ENCODE assay signal across 1 cellular context in the genomic region with DNA sequence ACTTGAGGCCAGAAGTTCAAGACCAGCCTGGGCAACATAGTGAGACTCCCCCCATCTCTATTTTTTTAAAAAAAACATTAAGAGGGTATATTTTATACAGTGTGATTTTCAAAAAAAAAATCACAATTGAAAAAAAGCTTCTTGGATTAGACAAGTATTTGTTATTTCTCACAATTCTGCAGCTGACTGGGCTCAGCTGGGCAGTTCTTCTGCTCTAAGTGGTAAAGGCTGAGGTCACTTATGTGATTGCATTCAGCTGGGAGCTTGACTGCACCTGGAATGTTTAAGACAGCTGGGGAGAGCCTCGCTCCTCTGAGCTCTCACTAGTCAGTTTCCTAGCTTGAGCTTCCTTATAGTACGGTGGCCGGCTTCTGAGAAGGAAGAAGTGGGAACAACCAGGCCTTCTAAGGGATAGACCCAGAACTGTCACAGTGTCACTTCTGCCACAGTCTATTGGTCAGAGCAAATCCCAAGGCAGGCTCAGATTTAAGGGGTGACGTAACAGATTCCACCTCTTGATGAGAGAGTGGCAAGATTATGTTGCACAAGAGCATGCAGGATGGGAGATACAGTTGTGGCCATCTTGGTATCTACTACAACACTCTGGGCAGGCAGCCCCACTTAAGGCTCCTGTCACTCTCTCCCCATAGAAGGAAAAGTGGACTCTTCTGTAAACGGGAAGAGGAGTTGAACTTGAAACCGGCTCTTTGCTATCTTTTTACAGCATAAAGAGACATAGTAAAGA.
A peak's percentile ranks its signal among the peaks of the same experiment; 100 is the strongest.
TF ChIP-seq lines count a peak whose summit lies in the region.

No MANE protein-coding gene starts in this region.

TF ChIP-seq in IMR-90, 13 proteins besides CTCF, POLR2A, EP300 and RAD21:
- peak; percentile 33; the same call in 1 of the 2 replicates for TF ChIP-seq CEBPB (IDR thresholded peaks at IDR 0.05; ENCODE audit: low read depth, low read length)
- TF ChIP-seq BHLHE40 (IDR thresholded peaks at IDR 0.05; ENCODE audit: low read depth, low read length), result no peak
- TF ChIP-seq, protein P1, sequence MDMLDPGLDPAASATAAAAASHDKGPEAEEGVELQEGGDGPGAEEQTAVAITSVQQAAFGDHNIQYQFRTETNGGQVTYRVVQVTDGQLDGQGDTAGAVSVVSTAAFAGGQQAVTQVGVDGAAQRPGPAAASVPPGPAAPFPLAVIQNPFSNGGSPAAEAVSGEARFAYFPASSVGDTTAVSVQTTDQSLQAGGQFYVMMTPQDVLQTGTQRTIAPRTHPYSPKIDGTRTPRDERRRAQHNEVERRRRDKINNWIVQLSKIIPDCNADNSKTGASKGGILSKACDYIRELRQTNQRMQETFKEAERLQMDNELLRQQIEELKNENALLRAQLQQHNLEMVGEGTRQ (IDR thresholded peaks at IDR 0.05; ENCODE audit: low read depth, low read length), result no peak
- no peak for TF ChIP-seq FOS (IDR thresholded peaks at IDR 0.05; ENCODE audit: low read depth, low read length)
